7 cellular contexts compared by ENCODE assay signal in genomic region chr16:49484454-49484853, GRCh38.
A peak's percentile ranks its signal among the peaks of the same experiment; 100 is the strongest.
DNase-seq lines count a peak whose midpoint lies in the region; ATAC-seq and TF ChIP-seq lines count a peak whose summit lies in the region.

No MANE protein-coding gene starts in this region.

- H3K4me3 Mint-ChIP-seq in neural progenitor cell: no peak overlapping the region

- H3K4me1 ChIP-seq in neural progenitor cell: no peaks in the 10 kb centered on the region

- no peaks in the 10 kb centered on the region for H3K4me1 Mint-ChIP-seq in neural progenitor cell

- H4K20me1 ChIP-seq in neural progenitor cell (ENCODE audit: low read depth): no peaks in the 10 kb centered on the region

- H3F3A ChIP-seq in neural progenitor cell (ENCODE audit: low read depth): peaks cover 7% of the 10 kb centered on the region

- H3K4me3 ChIP-seq in fibroblast of mammary gland (ENCODE audit: control insufficient read depth, low read depth, low read length): no peak overlapping the region
- peak overlapping the region; percentile 38 for H3K4me3 ChIP-seq in neural progenitor cell

- H3K4me2 ChIP-seq in neural progenitor cell: peak overlapping the region; percentile 79

- peak overlapping the region; percentile 22 for H2AFZ ChIP-seq in neural progenitor cell (replicated peaks)

- H3K79me2 ChIP-seq in neural progenitor cell (ENCODE audit: low read depth): no peaks in the 10 kb centered on the region

- H3K27ac ChIP-seq in neural progenitor cell: no peak overlapping the region

- H3K27ac Mint-ChIP-seq in neural progenitor cell: no peak overlapping the region

- H3K27me3 Mint-ChIP-seq in neural progenitor cell (ENCODE audit: insufficient read depth, low read depth): peaks cover 6% of the 10 kb centered on the region

- H3K27me3 ChIP-seq in neural progenitor cell: peaks cover 44% of the 10 kb centered on the region

- ATAC-seq in GM18868 (IDR thresholded peaks at IDR 0.05; ENCODE audit: unreplicated experiment): no peak

- no peak overlapping the region for H3K9ac ChIP-seq in neural progenitor cell

- no peak for TF ChIP-seq CTCF in GM20000 (IDR thresholded peaks at IDR 0.05; ENCODE audit: extremely low read depth, missing control alignments)
- TF ChIP-seq CTCF in fibroblast of mammary gland (conservative IDR thresholded peaks at IDR 0.05; ENCODE audit: control insufficient read depth, insufficient read depth, low read depth, low read length): no peak
- no peak for TF ChIP-seq CTCF in neural progenitor cell (IDR thresholded peaks at IDR 0.05)

- peaks cover 4% of the 10 kb centered on the region for H3K9me3 Mint-ChIP-seq in neural progenitor cell

- no peaks in the 10 kb centered on the region for H3K36me3 ChIP-seq in neural progenitor cell

- peaks cover 11% of the 10 kb centered on the region for H3K36me3 Mint-ChIP-seq in neural progenitor cell

- DNase-seq in GM20000 (ENCODE audit: low spot score) (peak; percentile 78), NCI-H510A (lab: John Stamatoyannopoulos, UW) (peak; percentile 45), fibroblast of mammary gland (ENCODE audit: low read depth) (peak; percentile 2), neural progenitor cell (ENCODE audit: low spot score) (peak; percentile 86), NCI-H1694 treated with DMSO at 0.1 percent for 48 hours (lab: John Stamatoyannopoulos, UW) (no peak), NCI-H1930 (lab: John Stamatoyannopoulos, UW) (no peak)

- H3K9me3 ChIP-seq in neural progenitor cell (ENCODE audit: low read depth): no peaks in the 10 kb centered on the region

Comparison
In these comparisons a context has a peak if more than half of its experiments do, and no peak if none do; other contexts are left out.
1. DNase-seq: peak in GM20000 (single experiment), NCI-H510A (single experiment), fibroblast of mammary gland (single experiment) and neural progenitor cell (single experiment); none in NCI-H1694 treated with DMSO at 0.1 percent for 48 hours (single experiment) and NCI-H1930 (0 of 2).